1 cellular context compared by ENCODE assay signal in the genomic region with DNA sequence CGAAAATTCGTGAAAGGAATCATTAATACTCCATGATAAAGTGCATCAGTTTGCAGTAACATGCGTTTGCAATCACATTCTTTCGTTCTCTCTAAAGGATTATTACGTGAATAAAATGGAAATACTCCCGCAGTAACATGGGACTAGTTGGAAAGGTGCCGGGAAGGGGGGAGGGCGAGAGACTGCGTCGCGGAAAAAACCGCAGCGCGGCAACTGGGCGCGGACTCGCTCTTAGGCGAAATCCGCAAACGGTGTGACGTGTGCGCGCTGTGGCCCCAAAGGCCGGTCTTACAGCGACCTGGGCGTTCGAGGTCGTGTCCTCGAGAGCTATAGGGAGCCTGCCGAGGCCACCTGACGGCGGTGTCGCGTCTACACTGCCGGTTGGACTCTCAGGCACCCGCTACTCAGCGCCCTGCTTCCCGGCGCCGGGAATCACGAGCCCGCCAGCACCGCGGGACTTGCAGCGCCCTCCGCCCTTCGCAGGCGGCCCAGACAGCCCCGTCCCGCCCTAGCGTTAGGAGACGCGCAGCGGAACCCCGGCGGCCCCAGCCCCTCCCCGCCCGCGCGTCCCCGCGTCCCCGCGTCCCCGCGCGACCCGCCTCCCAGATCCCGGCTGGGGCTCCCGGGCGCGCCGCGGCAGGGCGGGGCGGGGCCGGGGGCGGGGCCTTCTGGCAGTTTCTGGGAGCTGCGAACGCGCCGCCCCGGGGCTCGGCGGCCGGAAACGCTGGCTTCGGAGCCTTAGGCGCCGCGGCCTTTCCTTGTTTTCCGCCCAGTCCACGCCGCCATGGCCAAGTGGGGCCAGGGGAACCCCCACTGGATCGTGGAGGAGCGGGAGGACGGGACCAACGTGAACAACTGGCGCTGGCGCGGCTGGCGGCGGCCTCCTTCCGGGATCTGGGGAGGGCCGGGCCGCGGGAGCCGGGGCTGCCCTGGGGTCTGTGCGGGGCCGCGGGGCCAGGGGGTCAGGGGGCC.
TF ChIP-seq lines count a peak whose summit lies in the region.

No MANE protein-coding gene starts in this region.

TF ChIP-seq in HepG2, 621 proteins besides CTCF, POLR2A, EP300 and RAD21 (continued from another document):
- 0 out of 2 replicates have a peak, but pooled peaks have one; percentile 29 for TF ChIP-seq KDM6A (CRISPR knock-in tag; IDR thresholded peaks at IDR 0.05; ENCODE audit: low read depth)
- TF ChIP-seq, protein P1, sequence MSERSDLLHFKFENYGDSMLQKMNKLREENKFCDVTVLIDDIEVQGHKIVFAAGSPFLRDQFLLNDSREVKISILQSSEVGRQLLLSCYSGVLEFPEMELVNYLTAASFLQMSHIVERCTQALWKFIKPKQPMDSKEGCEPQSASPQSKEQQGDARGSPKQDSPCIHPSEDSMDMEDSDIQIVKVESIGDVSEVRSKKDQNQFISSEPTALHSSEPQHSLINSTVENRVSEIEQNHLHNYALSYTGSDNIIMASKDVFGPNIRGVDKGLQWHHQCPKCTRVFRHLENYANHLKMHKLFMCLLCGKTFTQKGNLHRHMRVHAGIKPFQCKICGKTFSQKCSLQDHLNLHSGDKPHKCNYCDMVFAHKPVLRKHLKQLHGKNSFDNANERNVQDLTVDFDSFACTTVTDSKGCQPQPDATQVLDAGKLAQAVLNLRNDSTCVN (CRISPR knock-in tag; IDR thresholded peaks at IDR 0.05; ENCODE audit: borderline replicate concordance) = peak; percentile 86
- TF ChIP-seq, protein P2, sequence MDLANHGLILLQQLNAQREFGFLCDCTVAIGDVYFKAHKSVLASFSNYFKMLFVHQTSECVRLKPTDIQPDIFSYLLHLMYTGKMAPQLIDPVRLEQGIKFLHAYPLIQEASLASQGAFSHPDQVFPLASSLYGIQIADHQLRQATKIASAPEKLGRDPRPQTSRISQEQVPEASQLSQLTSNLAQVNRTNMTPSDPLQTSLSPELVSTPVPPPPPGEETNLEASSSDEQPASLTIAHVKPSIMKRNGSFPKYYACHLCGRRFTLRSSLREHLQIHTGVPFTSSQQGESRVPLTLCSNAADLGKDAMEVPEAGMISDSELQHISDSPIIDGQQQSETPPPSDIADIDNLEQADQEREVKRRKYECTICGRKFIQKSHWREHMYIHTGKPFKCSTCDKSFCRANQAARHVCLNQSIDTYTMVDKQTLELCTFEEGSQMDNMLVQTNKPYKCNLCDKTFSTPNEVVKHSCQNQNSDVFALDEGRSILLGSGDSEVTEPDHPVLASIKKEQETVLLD (CRISPR knock-in tag; IDR thresholded peaks at IDR 0.05; ENCODE audit: low read depth) = peak; percentile 94
- peak; percentile 63; the same call in 1 of the 2 replicates for TF ChIP-seq SALL2 (CRISPR knock-in tag; IDR thresholded peaks at IDR 0.05)
- no peak for TF ChIP-seq TCF7 (IDR thresholded peaks at IDR 0.05; ENCODE audit: low read depth)
- TF ChIP-seq ZNF615 (CRISPR knock-in tag; IDR thresholded peaks at IDR 0.05; ENCODE audit: borderline replicate concordance) = peak; percentile 29; the same call in 1 of the 2 replicates
- TF ChIP-seq, protein P3, sequence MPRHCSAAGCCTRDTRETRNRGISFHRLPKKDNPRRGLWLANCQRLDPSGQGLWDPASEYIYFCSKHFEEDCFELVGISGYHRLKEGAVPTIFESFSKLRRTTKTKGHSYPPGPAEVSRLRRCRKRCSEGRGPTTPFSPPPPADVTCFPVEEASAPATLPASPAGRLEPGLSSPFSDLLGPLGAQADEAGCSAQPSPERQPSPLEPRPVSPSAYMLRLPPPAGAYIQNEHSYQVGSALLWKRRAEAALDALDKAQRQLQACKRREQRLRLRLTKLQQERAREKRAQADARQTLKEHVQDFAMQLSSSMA (CRISPR knock-in tag; IDR thresholded peaks at IDR 0.05) = peak; percentile 43; the same call in 1 of the 2 replicates
- peak; percentile 86; the same call in 1 of the 2 replicates for TF ChIP-seq ZNF329 (CRISPR knock-in tag; IDR thresholded peaks at IDR 0.05; ENCODE audit: low read depth)
- peak; percentile 74; the same call in 1 of the 2 replicates for TF ChIP-seq ZNF160 (CRISPR knock-in tag; IDR thresholded peaks at IDR 0.05)
- no peak for TF ChIP-seq RFX1 (IDR thresholded peaks at IDR 0.05)
- peak; percentile 88 for TF ChIP-seq HNRNPLL (IDR thresholded peaks at IDR 0.05; ENCODE audit: low read depth, low read length, poor library complexity, severe bottlenecking)
- TF ChIP-seq HNRNPH1 (optimal IDR thresholded peaks at IDR 0.05; ENCODE audit: low read depth, low read length) = no peak
- TF ChIP-seq ZNF550 (CRISPR knock-in tag; IDR thresholded peaks at IDR 0.05; ENCODE audit: borderline replicate concordance) = no peak
- TF ChIP-seq ERF (CRISPR knock-in tag; IDR thresholded peaks at IDR 0.05) = peak; percentile 85
- TF ChIP-seq HOXA9 (CRISPR knock-in tag; IDR thresholded peaks at IDR 0.05; ENCODE audit: borderline replicate concordance) = peak; percentile 96
- peak; percentile 94 for TF ChIP-seq ZIK1 (CRISPR knock-in tag; IDR thresholded peaks at IDR 0.05; ENCODE audit: borderline replicate concordance, low read depth)
- TF ChIP-seq ZNF709 (CRISPR knock-in tag; IDR thresholded peaks at IDR 0.05) = peak; percentile 94
- peak; percentile 86 for TF ChIP-seq NFKBIZ (CRISPR knock-in tag; IDR thresholded peaks at IDR 0.05)
- TF ChIP-seq ZNF850 (CRISPR knock-in tag; conservative IDR thresholded peaks at IDR 0.05) = no peak
- TF ChIP-seq, protein P4, sequence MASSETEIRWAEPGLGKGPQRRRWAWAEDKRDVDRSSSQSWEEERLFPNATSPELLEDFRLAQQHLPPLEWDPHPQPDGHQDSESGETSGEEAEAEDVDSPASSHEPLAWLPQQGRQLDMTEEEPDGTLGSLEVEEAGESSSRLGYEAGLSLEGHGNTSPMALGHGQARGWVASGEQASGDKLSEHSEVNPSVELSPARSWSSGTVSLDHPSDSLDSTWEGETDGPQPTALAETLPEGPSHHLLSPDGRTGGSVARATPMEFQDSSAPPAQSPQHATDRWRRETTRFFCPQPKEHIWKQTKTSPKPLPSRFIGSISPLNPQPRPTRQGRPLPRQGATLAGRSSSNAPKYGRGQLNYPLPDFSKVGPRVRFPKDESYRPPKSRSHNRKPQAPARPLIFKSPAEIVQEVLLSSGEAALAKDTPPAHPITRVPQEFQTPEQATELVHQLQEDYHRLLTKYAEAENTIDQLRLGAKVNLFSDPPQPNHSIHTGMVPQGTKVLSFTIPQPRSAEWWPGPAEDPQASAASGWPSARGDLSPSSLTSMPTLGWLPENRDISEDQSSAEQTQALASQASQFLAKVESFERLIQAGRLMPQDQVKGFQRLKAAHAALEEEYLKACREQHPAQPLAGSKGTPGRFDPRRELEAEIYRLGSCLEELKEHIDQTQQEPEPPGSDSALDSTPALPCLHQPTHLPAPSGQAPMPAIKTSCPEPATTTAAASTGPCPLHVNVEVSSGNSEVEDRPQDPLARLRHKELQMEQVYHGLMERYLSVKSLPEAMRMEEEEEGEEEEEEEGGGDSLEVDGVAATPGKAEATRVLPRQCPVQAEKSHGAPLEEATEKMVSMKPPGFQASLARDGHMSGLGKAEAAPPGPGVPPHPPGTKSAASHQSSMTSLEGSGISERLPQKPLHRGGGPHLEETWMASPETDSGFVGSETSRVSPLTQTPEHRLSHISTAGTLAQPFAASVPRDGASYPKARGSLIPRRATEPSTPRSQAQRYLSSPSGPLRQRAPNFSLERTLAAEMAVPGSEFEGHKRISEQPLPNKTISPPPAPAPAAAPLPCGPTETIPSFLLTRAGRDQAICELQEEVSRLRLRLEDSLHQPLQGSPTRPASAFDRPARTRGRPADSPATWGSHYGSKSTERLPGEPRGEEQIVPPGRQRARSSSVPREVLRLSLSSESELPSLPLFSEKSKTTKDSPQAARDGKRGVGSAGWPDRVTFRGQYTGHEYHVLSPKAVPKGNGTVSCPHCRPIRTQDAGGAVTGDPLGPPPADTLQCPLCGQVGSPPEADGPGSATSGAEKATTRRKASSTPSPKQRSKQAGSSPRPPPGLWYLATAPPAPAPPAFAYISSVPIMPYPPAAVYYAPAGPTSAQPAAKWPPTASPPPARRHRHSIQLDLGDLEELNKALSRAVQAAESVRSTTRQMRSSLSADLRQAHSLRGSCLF (CRISPR knock-in tag; IDR thresholded peaks at IDR 0.05; ENCODE audit: borderline replicate concordance) = no peak
- no peak for TF ChIP-seq EHMT2 (IDR thresholded peaks at IDR 0.05; ENCODE audit: borderline replicate concordance, low read depth, low read length)
- TF ChIP-seq, protein P5, sequence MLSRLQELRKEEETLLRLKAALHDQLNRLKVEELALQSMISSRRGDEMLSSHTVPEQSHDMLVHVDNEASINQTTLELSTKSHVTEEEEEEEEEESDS (CRISPR knock-in tag; IDR thresholded peaks at IDR 0.05; ENCODE audit: borderline replicate concordance) = no peak; the same call in 1 of the 2 replicates
- peak; percentile 90 for TF ChIP-seq ZNF749 (CRISPR knock-in tag; IDR thresholded peaks at IDR 0.05; ENCODE audit: borderline replicate concordance)
- TF ChIP-seq GLI4 (CRISPR knock-in tag; IDR thresholded peaks at IDR 0.05; ENCODE audit: borderline replicate concordance) = peak; percentile 77; the same call in 1 of the 2 replicates
- TF ChIP-seq ZNF20 (CRISPR knock-in tag; IDR thresholded peaks at IDR 0.05) = no peak
- TF ChIP-seq KLF13 (CRISPR knock-in tag; IDR thresholded peaks at IDR 0.05) = no peak; the same call in 1 of the 2 replicates
- no peak for TF ChIP-seq XRCC5 (optimal IDR thresholded peaks at IDR 0.05; ENCODE audit: low read length)
- no peak for TF ChIP-seq ZNF354B (CRISPR knock-in tag; IDR thresholded peaks at IDR 0.05)
- peak; percentile 100 for TF ChIP-seq ZSCAN29 (CRISPR knock-in tag; conservative IDR thresholded peaks at IDR 0.05)
- TF ChIP-seq ZNF747 (CRISPR knock-in tag; IDR thresholded peaks at IDR 0.05; ENCODE audit: borderline replicate concordance) = no peak; the same call in 1 of the 2 replicates
- TF ChIP-seq, protein P6, sequence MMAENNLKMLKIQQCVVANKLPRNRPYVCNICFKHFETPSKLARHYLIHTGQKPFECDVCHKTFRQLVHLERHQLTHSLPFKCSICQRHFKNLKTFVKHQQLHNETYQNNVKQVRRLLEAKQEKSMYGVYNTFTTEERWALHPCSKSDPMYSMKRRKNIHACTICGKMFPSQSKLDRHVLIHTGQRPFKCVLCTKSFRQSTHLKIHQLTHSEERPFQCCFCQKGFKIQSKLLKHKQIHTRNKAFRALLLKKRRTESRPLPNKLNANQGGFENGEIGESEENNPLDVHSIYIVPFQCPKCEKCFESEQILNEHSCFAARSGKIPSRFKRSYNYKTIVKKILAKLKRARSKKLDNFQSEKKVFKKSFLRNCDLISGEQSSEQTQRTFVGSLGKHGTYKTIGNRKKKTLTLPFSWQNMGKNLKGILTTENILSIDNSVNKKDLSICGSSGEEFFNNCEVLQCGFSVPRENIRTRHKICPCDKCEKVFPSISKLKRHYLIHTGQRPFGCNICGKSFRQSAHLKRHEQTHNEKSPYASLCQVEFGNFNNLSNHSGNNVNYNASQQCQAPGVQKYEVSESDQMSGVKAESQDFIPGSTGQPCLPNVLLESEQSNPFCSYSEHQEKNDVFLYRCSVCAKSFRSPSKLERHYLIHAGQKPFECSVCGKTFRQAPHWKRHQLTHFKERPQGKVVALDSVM (CRISPR knock-in tag; IDR thresholded peaks at IDR 0.05) = peak; percentile 78
- TF ChIP-seq, protein P7, sequence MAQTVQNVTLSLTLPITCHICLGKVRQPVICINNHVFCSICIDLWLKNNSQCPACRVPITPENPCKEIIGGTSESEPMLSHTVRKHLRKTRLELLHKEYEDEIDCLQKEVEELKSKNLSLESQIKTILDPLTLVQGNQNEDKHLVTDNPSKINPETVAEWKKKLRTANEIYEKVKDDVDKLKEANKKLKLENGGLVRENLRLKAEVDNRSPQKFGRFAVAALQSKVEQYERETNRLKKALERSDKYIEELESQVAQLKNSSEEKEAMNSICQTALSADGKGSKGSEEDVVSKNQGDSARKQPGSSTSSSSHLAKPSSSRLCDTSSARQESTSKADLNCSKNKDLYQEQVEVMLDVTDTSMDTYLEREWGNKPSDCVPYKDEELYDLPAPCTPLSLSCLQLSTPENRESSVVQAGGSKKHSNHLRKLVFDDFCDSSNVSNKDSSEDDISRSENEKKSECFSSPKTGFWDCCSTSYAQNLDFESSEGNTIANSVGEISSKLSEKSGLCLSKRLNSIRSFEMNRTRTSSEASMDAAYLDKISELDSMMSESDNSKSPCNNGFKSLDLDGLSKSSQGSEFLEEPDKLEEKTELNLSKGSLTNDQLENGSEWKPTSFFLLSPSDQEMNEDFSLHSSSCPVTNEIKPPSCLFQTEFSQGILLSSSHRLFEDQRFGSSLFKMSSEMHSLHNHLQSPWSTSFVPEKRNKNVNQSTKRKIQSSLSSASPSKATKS (CRISPR knock-in tag; IDR thresholded peaks at IDR 0.05) = no peak
- TF ChIP-seq CHCHD3 (CRISPR knock-in tag; IDR thresholded peaks at IDR 0.05) = peak; percentile 65; the same call in 1 of the 2 replicates
